In genomic region chr2:221546505-221547225, GRCh38 we compare ENCODE assay signal across 23 cellular contexts. TPM values are rescaled to one million over a fixed set of nuclear protein-coding genes. Genes with fewer than 3 reads are reported as not detected.
DNase-seq lines count a peak whose midpoint lies in the region; ATAC-seq and TF ChIP-seq lines count a peak whose summit lies in the region.
"Had no signal": no experiment of that assay in that cellular context is flagged by ENCODE, and none has a peak within 500 bp of the region (broad histone marks: within the 10 kb centered on the region; RNA-seq: fewer than 3 reads in every experiment).

No MANE protein-coding gene starts in this region.

- H3K27ac ChIP-seq in epithelial cell of prostate, result peak overlapping the region; percentile 39
- H3K27ac ChIP-seq in smooth muscle cell (ENCODE audit: low read depth), result peak overlapping the region; percentile 20
- H3K27ac ChIP-seq in adrenal gland, result no peak overlapping the region
- H3K27ac ChIP-seq: BLaER1, neutrophil, SK-N-MC, thoracic aorta, vagina, WERI-Rb-1 had no signal

- H3K4me3 ChIP-seq in smooth muscle cell (no peak overlapping the region), adrenal gland (no peak overlapping the region)
- H3K4me3 ChIP-seq: BLaER1, SK-N-MC, thoracic aorta, vagina had no signal

- peaks cover 5% of the 10 kb centered on the region for H3K27me3 ChIP-seq in smooth muscle cell (ENCODE audit: low read depth)
- peaks cover 3% of the 10 kb centered on the region for H3K27me3 ChIP-seq in adrenal gland
- H3K27me3 ChIP-seq: BLaER1, neutrophil, vagina had no signal

- TF ChIP-seq CTCF in natural killer cell (IDR thresholded peaks at IDR 0.05) (no peak), smooth muscle cell (IDR thresholded peaks at IDR 0.05; ENCODE audit: borderline replicate concordance, insufficient read depth, poor library complexity, severe bottlenecking) (no peak), adrenal gland (IDR thresholded peaks at IDR 0.05) (no peak)

- DNase-seq in natural killer cell (no peak), NCI-H69 (lab: John Stamatoyannopoulos, UW) (peak; percentile 31), epithelial cell of prostate (ENCODE audit: low read depth, low spot score) (peak; percentile 72), smooth muscle cell (lab: John Stamatoyannopoulos, UW; ENCODE audit: unreplicated experiment) (no peak), amniotic stem cell (lab: John Stamatoyannopoulos, UW) (no peak), adrenal gland (no peak), occipital lobe (lab: John Stamatoyannopoulos, UW) (no peak)
- DNase-seq in natural killer cell treated with Interleukin-12 subunit alpha and Interleukin-12 subunit beta and Interleukin-15 and Interleukin-18, amount 100 ng/mL, for 72 hours (ENCODE audit: low spot score), result no peak
- DNase-seq: ACHN; activated gamma-delta T cell; dermis blood vessel endothelial cell; H7; head of caudate nucleus; left ventricle myocardium superior; NCI-H1930; small intestine; stimulated activated naive B cell treated with anti-CD40 and anti-IgM and Interleukin-4, amounts not matched to agents 10 μg/mL and 1 μg/mL and 100 μg/mL, for 72 hours; WERI-Rb-1 had no signal

- no peaks in the 10 kb centered on the region for H3K36me3 Mint-ChIP-seq in natural killer cell
- H3K36me3 Mint-ChIP-seq in natural killer cell treated with Interleukin-12 subunit alpha and Interleukin-12 subunit beta and Interleukin-15 and Interleukin-18, amount 100 ng/mL, for 72 hours, result no peaks in the 10 kb centered on the region
- H3K36me3 Mint-ChIP-seq: stimulated activated naive B cell treated with anti-CD40 and anti-IgM and Interleukin-4, amounts not matched to agents 10 μg/mL and 1 μg/mL and 100 μg/mL, for 72 hours had no signal

- H3K4me1 Mint-ChIP-seq in natural killer cell, result peaks cover 27 to 37% of the 10 kb centered on the region in 2 donors
- H3K4me1 Mint-ChIP-seq in natural killer cell treated with Interleukin-12 subunit alpha and Interleukin-12 subunit beta and Interleukin-15 and Interleukin-18, amount 100 ng/mL, for 72 hours (ENCODE audit: low read depth in 2 of 2), result peaks cover 12 to 18% of the 10 kb centered on the region in 2 donors

- H3K27ac Mint-ChIP-seq in natural killer cell, result peak overlapping the region in 1 of 2 donors; percentile 24
- no peak overlapping the region for H3K27ac Mint-ChIP-seq in natural killer cell treated with Interleukin-12 subunit alpha and Interleukin-12 subunit beta and Interleukin-15 and Interleukin-18, amount 100 ng/mL, for 72 hours
- H3K27ac Mint-ChIP-seq: stimulated activated naive B cell treated with anti-CD40 and anti-IgM and Interleukin-4, amounts not matched to agents 10 μg/mL and 1 μg/mL and 100 μg/mL, for 72 hours had no signal

- no peak overlapping the region for H3K9ac ChIP-seq in smooth muscle cell (ENCODE audit: low read depth)
- H3K9ac ChIP-seq: BLaER1 had no signal

- H3K9me3 Mint-ChIP-seq in natural killer cell, result no peaks in the 10 kb centered on the region
- H3K9me3 Mint-ChIP-seq in natural killer cell treated with Interleukin-12 subunit alpha and Interleukin-12 subunit beta and Interleukin-15 and Interleukin-18, amount 100 ng/mL, for 72 hours, result no peaks in the 10 kb centered on the region

- no peaks in the 10 kb centered on the region for H4K20me1 ChIP-seq in smooth muscle cell (ENCODE audit: low read depth)
- H4K20me1 ChIP-seq: BLaER1 had no signal

- H3K4me2 ChIP-seq in smooth muscle cell, result no peak overlapping the region
- H3K4me2 ChIP-seq: BLaER1 had no signal

- ATAC-seq in natural killer cell, result peak in 2 of 3 donors; percentile 48 to 73
- ATAC-seq in natural killer cell treated with Interleukin-12 subunit alpha and Interleukin-12 subunit beta and Interleukin-15 and Interleukin-18, amount 100 ng/mL, for 72 hours, result no peak
- ATAC-seq: left ventricle myocardium superior; stimulated activated naive B cell treated with anti-CD40 and anti-IgM and Interleukin-4, amounts not matched to agents 10 μg/mL and 1 μg/mL and 100 μg/mL, for 72 hours had no signal

- 71% methylated on average over 2 of the region's 2 CpGs for WGBS in smooth muscle cell (ENCODE audit: low lambda C conversion rate)
- WGBS in adrenal gland, 4 donors, result 74 to 85% (median 80%) methylated on average over 2 of the region's 2 CpGs

- H3K9me3 ChIP-seq in smooth muscle cell (replicated peaks; ENCODE audit: low read depth) (no peaks in the 10 kb centered on the region), adrenal gland (replicated peaks in 1 of 3) (no peaks in the 10 kb centered on the region)
- H3K9me3 ChIP-seq: BLaER1, neutrophil, thoracic aorta, vagina had no signal

- TF ChIP-seq POLR2A in adrenal gland (IDR thresholded peaks at IDR 0.05), result no peak

- intact Hi-C loops in natural killer cell (cut with micrococcal nuclease), result no loop called here
- intact Hi-C loops in adrenal gland (cut with DNase I), result no loop called here

- H3K36me3 ChIP-seq in smooth muscle cell (ENCODE audit: low read depth) (no peaks in the 10 kb centered on the region), adrenal gland (replicated peaks in 1 of 2) (no peaks in the 10 kb centered on the region)
- H3K36me3 ChIP-seq: BLaER1, neutrophil, thoracic aorta, vagina, WERI-Rb-1 had no signal

- no peaks in the 10 kb centered on the region for H3K79me2 ChIP-seq in smooth muscle cell (ENCODE audit: low read depth)

- H3K4me1 ChIP-seq in smooth muscle cell (ENCODE audit: low read depth) (peaks cover 10% of the 10 kb centered on the region), adrenal gland (replicated peaks in 1 of 2) (no peaks in the 10 kb centered on the region)
- H3K4me1 ChIP-seq: BLaER1, vagina had no signal

- no peak overlapping the region for H2AFZ ChIP-seq in smooth muscle cell (ENCODE audit: low read depth)

- H3K4me3 Mint-ChIP-seq in natural killer cell, result no peak overlapping the region
- H3K4me3 Mint-ChIP-seq in natural killer cell treated with Interleukin-12 subunit alpha and Interleukin-12 subunit beta and Interleukin-15 and Interleukin-18, amount 100 ng/mL, for 72 hours, result no peak overlapping the region
- H3K4me3 Mint-ChIP-seq: stimulated activated naive B cell treated with anti-CD40 and anti-IgM and Interleukin-4, amounts not matched to agents 10 μg/mL and 1 μg/mL and 100 μg/mL, for 72 hours had no signal

- no peaks in the 10 kb centered on the region for H3K27me3 Mint-ChIP-seq in natural killer cell (ENCODE audit: low read depth in 2 of 2)
- no peaks in the 10 kb centered on the region for H3K27me3 Mint-ChIP-seq in natural killer cell treated with Interleukin-12 subunit alpha and Interleukin-12 subunit beta and Interleukin-15 and Interleukin-18, amount 100 ng/mL, for 72 hours
- H3K27me3 Mint-ChIP-seq: stimulated activated naive B cell treated with anti-CD40 and anti-IgM and Interleukin-4, amounts not matched to agents 10 μg/mL and 1 μg/mL and 100 μg/mL, for 72 hours had no signal

- no peaks in the 10 kb centered on the region for H3F3A ChIP-seq in smooth muscle cell (ENCODE audit: low read depth)

RNA-seq across cellular contexts. Expression of gene EPHA4, which starts 25.4 kb away (rescaled TPM):
- total RNA-seq in natural killer cell (10 to 100 TPM; 27.2 to 48.6 (median 44.7) TPM), smooth muscle cell (34.1 and 48.3 TPM in 2 replicates), adrenal gland (10 to 100 TPM in 6 of 8 donors, 1 to 10 TPM in 2; 3.0 to 37.2 (median 13.1) TPM), occipital lobe (259 TPM)
- total RNA-seq in natural killer cell treated with Interleukin-12 subunit alpha and Interleukin-12 subunit beta and Interleukin-15 and Interleukin-18, amount 100 ng/mL, for 72 hours, result 10 to 100 TPM in 1 of 2 donors, 1 to 10 TPM in 1; 9.7 to 20.7 TPM
- polyA plus RNA-seq in smooth muscle cell (2.8 and 9.3 TPM in 2 replicates), adrenal gland (1 to 10 TPM; 3.8 to 6.4 (median 4.0) TPM)

Comparison
In these comparisons a context has a peak if more than half of its experiments do, and no peak if none do; other contexts are left out.
1. ATAC-seq: peak in natural killer cell (2 of 3); none in natural killer cell treated with Interleukin-12 subunit alpha and Interleukin-12 subunit beta and Interleukin-15 and Interleukin-18, amount 100 ng/mL, for 72 hours (0 of 2).
2. DNase-seq: peak in NCI-H69 (single experiment) and epithelial cell of prostate (single experiment); none in natural killer cell (single experiment), natural killer cell treated with Interleukin-12 subunit alpha and Interleukin-12 subunit beta and Interleukin-15 and Interleukin-18, amount 100 ng/mL, for 72 hours (single experiment), smooth muscle cell (single experiment), amniotic stem cell (single experiment), adrenal gland (0 of 7) and occipital lobe (single experiment).
3. H3K27ac ChIP-seq: peak in epithelial cell of prostate (single experiment) and smooth muscle cell (single experiment); none in adrenal gland (0 of 5).